ENCODE assay signal across 8 cellular contexts in the genomic region with DNA sequence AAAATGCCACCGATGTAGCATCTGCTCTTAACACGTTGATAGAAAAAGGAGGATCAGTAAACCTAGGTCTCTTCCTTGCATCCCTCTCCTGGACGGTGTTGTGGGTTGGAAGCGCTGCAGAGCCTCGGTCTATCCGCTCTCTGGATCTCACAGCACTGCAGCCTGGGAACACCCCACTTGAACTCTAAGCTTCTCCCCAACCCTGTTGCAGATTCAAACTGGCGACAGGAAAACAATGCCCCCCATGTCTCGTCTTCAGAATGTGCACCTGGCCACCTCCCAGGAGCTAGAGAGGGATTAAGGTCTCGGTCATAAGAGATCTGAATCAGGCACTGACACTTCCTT. TPM values are rescaled to one million over a fixed set of nuclear protein-coding genes. Genes with fewer than 3 reads are reported as not detected.
DNase-seq lines count a peak whose midpoint lies in the region; ATAC-seq lines count a peak whose summit lies in the region.

No MANE protein-coding gene starts in this region.

- peak overlapping the region; percentile 96 for H3K4me3 ChIP-seq in Jurkat, Clone E6-1 (ENCODE audit: low read length)
- H3K4me3 ChIP-seq in iPS-11a (ENCODE audit: low read depth, low read length) (peak overlapping the region; percentile 86), skin epidermis (peak overlapping the region; percentile 73 to 82 (median 79))

- H3K27ac ChIP-seq in skin epidermis, result peak overlapping the region in 20 of 21 experiments; percentile 20 to 86 (median 76)

- DNase-seq in NCI-H1092 (lab: John Stamatoyannopoulos, UW) (peak; percentile 7), NCI-H1092 treated with DMSO at 0.1 percent for 48 hours (lab: John Stamatoyannopoulos, UW) (no peak), germinal center (ENCODE audit: low spot score) (no peak)
- DNase-seq in Jurkat, Clone E6-1 (ENCODE audit: low read depth, low spot score), result no peak
- peak; percentile 38 to 40 for DNase-seq in activated T-cell treated with anti-CD3 and anti-CD28 coated beads, Interleukin-2, amount 50 U/mL, for 48 hours

- ATAC-seq in HG02798 (IDR thresholded peaks at IDR 0.05; ENCODE audit: poor library complexity, unreplicated experiment), result no peak

RNA-seq across cellular contexts. Expression of a gene that starts 0.5 kb away (rescaled TPM):
- polyA plus RNA-seq in Jurkat, Clone E6-1 (2012; ENCODE audit: insufficient read depth, insufficient read length), result 31.3 TPM

RNA-seq across cellular contexts. Expression of a gene that starts 47.9 kb away (rescaled TPM):
- 4.3 TPM for polyA plus RNA-seq in Jurkat, Clone E6-1 (2012; ENCODE audit: insufficient read depth, insufficient read length)

RNA-seq across cellular contexts. Expression of a gene that starts 53.6 kb away (rescaled TPM):
- not detected for polyA plus RNA-seq in Jurkat, Clone E6-1 (2012; ENCODE audit: insufficient read depth, insufficient read length)

Comparison
In these comparisons a context has a peak if more than half of its experiments do, and no peak if none do; other contexts are left out.
1. DNase-seq: peak in NCI-H1092 (single experiment) and activated T-cell treated with anti-CD3 and anti-CD28 coated beads, Interleukin-2, amount 50 U/mL, for 48 hours (2 of 2); none in NCI-H1092 treated with DMSO at 0.1 percent for 48 hours (single experiment), Jurkat, Clone E6-1 (single experiment) and germinal center (single experiment).
2. Peak in every context shown above with its lines, with median percentiles within 50 percentile points of each other: H3K4me3 ChIP-seq.